In genomic region chr5:178895615-178896571, GRCh38 we compare ENCODE assay signal across 8 cellular contexts. TPM values are rescaled to one million over a fixed set of nuclear protein-coding genes. Genes with fewer than 3 reads are reported as not detected.
DNase-seq lines count a peak whose midpoint lies in the region; ATAC-seq, FAIRE-seq and TF ChIP-seq lines count a peak whose summit lies in the region.

Gene ZFP2 (plus strand): TSS chr5:178895913. CDS start chr5:178931314, 35,401 bp downstream.

- ATAC-seq in CD4-positive, alpha-beta T cell (ENCODE audit: poor library complexity): peak; percentile 73
- ATAC-seq in HG02840 (IDR thresholded peaks at IDR 0.05; ENCODE audit: low FRiP score, unreplicated experiment): no peak
- ATAC-seq in GM21423 (IDR thresholded peaks at IDR 0.05; ENCODE audit: unreplicated experiment): no peak

- CTCF ChIA-PET in CD4-positive, alpha-beta T cell (lab: Charles Lee): no interaction called here

- no peaks in the 10 kb centered on the region for H3K9me3 ChIP-seq in CD4-positive, alpha-beta T cell (ENCODE audit: control insufficient read depth, low read length)

- POLR2A ChIA-PET in CD4-positive, alpha-beta T cell (lab: Charles Lee): interaction anchor here (1.1 kb wide), 1 partner anchor 36 kb away, joined by 4 read pairs; the partner anchor contains the start of gene ZNF354B

- H3K27ac Mint-ChIP-seq in CD4-positive, alpha-beta T cell: no peak within 1 kb of the TSS
- no peak within 1 kb of the TSS for H3K27ac Mint-ChIP-seq in T-helper 1 cell treated with Interleukin-12 subunit alpha and Interleukin-12 subunit beta and Interleukin-4 antibody, amounts not matched to agents 30 μg/mL and 1 μg/mL, for 36 hours

- DNase-seq in CD4-positive, alpha-beta T cell: peak in 7 of 10 experiments; percentile 2 to 41 (median 13)
- DNase-seq in HTR-8/SVneo (ENCODE audit: insufficient read length, low spot score) (peak; percentile 31), inferior parietal cortex (ENCODE audit: extremely low spot score) (peak; percentile 70), skeletal muscle cell (ENCODE audit: low read depth) (peak; percentile 5)
- peak; percentile 4 for DNase-seq in central memory CD4-positive, alpha-beta T cell

- no peak for TF ChIP-seq CTCF in CD4-positive, alpha-beta T cell (IDR thresholded peaks at IDR 0.05)

- H3K27me3 ChIP-seq in CD4-positive, alpha-beta T cell (ENCODE audit: control insufficient read depth, insufficient read depth, low read length): no peaks in the 10 kb centered on the region

- H3K27ac ChIP-seq in CD4-positive, alpha-beta T cell (ENCODE audit: low read depth, low read length): no peak within 1 kb of the TSS

- no peaks in the 10 kb centered on the region for H3K9me3 Mint-ChIP-seq in CD4-positive, alpha-beta T cell
- H3K9me3 Mint-ChIP-seq in T-helper 1 cell treated with Interleukin-12 subunit alpha and Interleukin-12 subunit beta and Interleukin-4 antibody, amounts not matched to agents 30 μg/mL and 1 μg/mL, for 36 hours: peaks cover 63% of the 10 kb centered on the region

- peak; percentile 68 for FAIRE-seq in HTR-8/SVneo (lab: Jason Lieb, UNC)

- peaks cover 7% of the 10 kb centered on the region for H3K4me1 Mint-ChIP-seq in CD4-positive, alpha-beta T cell (ENCODE audit: low read depth)
- no peaks in the 10 kb centered on the region for H3K4me1 Mint-ChIP-seq in T-helper 1 cell treated with Interleukin-12 subunit alpha and Interleukin-12 subunit beta and Interleukin-4 antibody, amounts not matched to agents 30 μg/mL and 1 μg/mL, for 36 hours (ENCODE audit: low read depth)

- intact Hi-C loops in CD4-positive, alpha-beta T cell (cut with DNase I, micrococcal nuclease): loop anchor here in 1 of 2 experiments (5.0 to 10.0 kb wide), 3 partner anchors 39 to 169 kb away; partner anchors contain the start of genes ZNF354B, ZNF354C and ZNF879

- H3K36me3 Mint-ChIP-seq in CD4-positive, alpha-beta T cell (ENCODE audit: low read depth): peaks cover 31% of the 10 kb centered on the region
- peaks cover 3% of the 10 kb centered on the region for H3K36me3 Mint-ChIP-seq in T-helper 1 cell treated with Interleukin-12 subunit alpha and Interleukin-12 subunit beta and Interleukin-4 antibody, amounts not matched to agents 30 μg/mL and 1 μg/mL, for 36 hours (ENCODE audit: low read depth)

- peak within 1 kb of the TSS; percentile 90 for H3K4me3 Mint-ChIP-seq in CD4-positive, alpha-beta T cell
- H3K4me3 Mint-ChIP-seq in T-helper 1 cell treated with Interleukin-12 subunit alpha and Interleukin-12 subunit beta and Interleukin-4 antibody, amounts not matched to agents 30 μg/mL and 1 μg/mL, for 36 hours: peak within 1 kb of the TSS; percentile 71

- peak within 1 kb of the TSS; percentile 81 for H3K4me3 ChIP-seq in skeletal muscle cell (ENCODE audit: low read depth, low read length)

- no peaks in the 10 kb centered on the region for H3K27me3 Mint-ChIP-seq in CD4-positive, alpha-beta T cell
- H3K27me3 Mint-ChIP-seq in T-helper 1 cell treated with Interleukin-12 subunit alpha and Interleukin-12 subunit beta and Interleukin-4 antibody, amounts not matched to agents 30 μg/mL and 1 μg/mL, for 36 hours (ENCODE audit: low read depth): no peaks in the 10 kb centered on the region

RNA-seq across cellular contexts. Expression of gene ZFP2, which starts in this region (rescaled TPM):
- total RNA-seq in CD4-positive, alpha-beta T cell: under 1 TPM; 0.36 to 0.49 TPM

Comparison
In these comparisons a context has a peak if more than half of its experiments do, and no peak if none do; other contexts are left out.
1. Peak in DNase-seq and ATAC-seq in CD4-positive, alpha-beta T cell; RNA of the gene not detected or under 1 TPM.
2. DNase-seq: peak in every context shown above with its lines; median percentile 70 in inferior parietal cortex; 31 in HTR-8/SVneo; 13 in CD4-positive, alpha-beta T cell; 5 in skeletal muscle cell; 4 in central memory CD4-positive, alpha-beta T cell.